Comparison of ENCODE assay signal across 7 cellular contexts in the genomic region with DNA sequence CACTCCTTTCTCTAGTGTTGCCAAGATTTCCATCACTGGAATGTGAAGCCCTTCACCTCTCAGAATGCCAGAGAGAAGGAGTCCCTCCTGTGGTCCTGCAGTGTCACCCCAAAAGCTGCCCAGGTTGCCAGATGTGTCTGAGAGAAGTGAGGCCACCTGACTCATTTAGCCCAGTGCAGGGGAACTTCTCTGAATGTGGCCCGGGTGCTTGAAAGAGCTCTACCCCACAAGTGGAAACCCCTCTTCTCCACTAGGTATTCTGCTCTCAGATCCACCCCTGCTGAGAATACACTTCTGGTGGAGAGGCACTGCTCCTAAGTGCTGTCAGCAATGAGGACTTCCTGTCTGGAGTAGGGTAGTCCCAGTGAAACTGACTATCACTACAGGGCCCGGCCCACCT.
DNase-seq lines count a peak whose midpoint lies in the region; ATAC-seq, FAIRE-seq and TF ChIP-seq lines count a peak whose summit lies in the region.
"Not testable (repeated sequence)": the region's sequence is repeated elsewhere in the genome, so short reads cannot be mapped to it uniquely, and the experiment has no call there.

No MANE protein-coding gene starts in this region.

- CTCF ChIA-PET in activated CD8-positive, alpha-beta T cell treated with anti-CD3 and anti-CD28 coated beads for 36 hours (lab: Charles Lee); K562 (lab: Yijun Ruan, JAX; ENCODE audit: low intra/inter-chr PET ratio): not testable (repeated sequence)

- not testable (repeated sequence) for H3K79me2 ChIP-seq in OCI-LY3 (ENCODE audit: low read length); K562 (ENCODE audit: control insufficient read depth, insufficient read depth, low read length)

- not testable (repeated sequence) for DNase-seq in activated CD8-positive, alpha-beta T cell treated with anti-CD3 and anti-CD28 coated beads for 36 hours; K562 (ENCODE audit: extremely low read depth in 1 of 4, low spot score in 3 of 4); stimulated activated effector memory CD8-positive, alpha-beta T cell treated with anti-CD3 and anti-CD28 coated beads, Interleukin-12 subunit alpha, Interleukin-12 subunit beta, amount 100 ng/mL, for 72 hours (ENCODE audit: low spot score in 2 of 2); stimulated activated naive CD8-positive, alpha-beta T cell treated with anti-CD3 and anti-CD28 coated beads, Interleukin-15, Interleukin-2, amounts not matched to agents 100 U/mL and 50 U/mL, for 24 hours

- not testable (repeated sequence) for H3K9me3 Mint-ChIP-seq in activated CD8-positive, alpha-beta T cell treated with anti-CD3 and anti-CD28 coated beads for 36 hours; activated T-helper 17 cell treated with anti-CD3 and anti-CD28 coated beads, Interleukin-2, amount 50 U/mL, for 72 hours; stimulated activated effector memory CD8-positive, alpha-beta T cell treated with anti-CD3 and anti-CD28 coated beads, Interleukin-12 subunit alpha, Interleukin-12 subunit beta, amount 100 ng/mL, for 72 hours

- not testable (repeated sequence) for TF ChIP-seq CTCF in OCI-LY3 (IDR thresholded peaks at IDR 0.05; ENCODE audit: low read depth, low read length); activated CD8-positive, alpha-beta T cell treated with anti-CD3 and anti-CD28 coated beads for 36 hours (IDR thresholded peaks at IDR 0.05); K562 (IDR thresholded peaks at IDR 0.05 in 2 of 3, conservative IDR thresholded peaks at IDR 0.05 in 1 of 3; ENCODE audit: insufficient read depth in 2 of 3, low read depth in 1 of 3, low read length in 3 of 3)

- TF ChIP-seq RAD21 in K562 (CRISPR knock-in tag; conservative IDR thresholded peaks at IDR 0.05 in 1 of 2, IDR thresholded peaks at IDR 0.05 in 1 of 2), result not testable (repeated sequence)

- not testable (repeated sequence) for H3K36me3 Mint-ChIP-seq in activated CD8-positive, alpha-beta T cell treated with anti-CD3 and anti-CD28 coated beads for 36 hours (ENCODE audit: low read depth); activated T-helper 17 cell treated with anti-CD3 and anti-CD28 coated beads, Interleukin-2, amount 50 U/mL, for 72 hours (ENCODE audit: low read depth); stimulated activated effector memory CD8-positive, alpha-beta T cell treated with anti-CD3 and anti-CD28 coated beads, Interleukin-12 subunit alpha, Interleukin-12 subunit beta, amount 100 ng/mL, for 72 hours

- H2AFZ ChIP-seq in OCI-LY3 (ENCODE audit: low read depth, low read length); K562 (ENCODE audit: low read depth, low read length): not testable (repeated sequence)

- BruUV-seq in K562 (replicated peaks; lab: Mats Ljungman, UMichigan), result not testable (repeated sequence)

- H3K9me1 ChIP-seq in K562 (ENCODE audit: control insufficient read depth, insufficient read depth, low read length), result not testable (repeated sequence)

- ATAC-seq in activated CD4-positive, CD25-positive, alpha-beta regulatory T cell treated with anti-CD3 and anti-CD28 coated beads, Interleukin-2, amount 50 U/mL, for 24 hours, result peak; percentile 13 to 15
- ATAC-seq in activated CD8-positive, alpha-beta T cell treated with anti-CD3 and anti-CD28 coated beads for 36 hours, result peak; percentile 50
- peak; percentile 39 for ATAC-seq in activated T-helper 17 cell treated with anti-CD3 and anti-CD28 coated beads, Interleukin-2, amount 50 U/mL, for 72 hours (replicated peaks)
- ATAC-seq in K562, result peak; percentile 25; the same call in 1 of the 3 replicates
- ATAC-seq in stimulated activated effector memory CD8-positive, alpha-beta T cell treated with anti-CD3 and anti-CD28 coated beads, Interleukin-12 subunit alpha, Interleukin-12 subunit beta, amount 100 ng/mL, for 72 hours, result peak; percentile 53
- peak; percentile 60 for ATAC-seq in stimulated activated naive CD8-positive, alpha-beta T cell treated with anti-CD3 and anti-CD28 coated beads, Interleukin-15, Interleukin-2, amounts not matched to agents 100 U/mL and 50 U/mL, for 24 hours

- H3K9ac ChIP-seq in OCI-LY3 (ENCODE audit: low read length); K562 (ENCODE audit: insufficient read depth in 1 of 2, low read depth in 2 of 2, low read length in 2 of 2): not testable (repeated sequence)

- intact Hi-C loops in activated CD8-positive, alpha-beta T cell treated with anti-CD3 and anti-CD28 coated beads for 36 hours (cut with micrococcal nuclease); K562 (cut with micrococcal nuclease): not testable (repeated sequence)

- not testable (repeated sequence) for H3K4me2 ChIP-seq in OCI-LY3 (ENCODE audit: low read length); K562 (ENCODE audit: insufficient read depth, low read length)

- not testable (repeated sequence) for H3K4me1 Mint-ChIP-seq in activated CD8-positive, alpha-beta T cell treated with anti-CD3 and anti-CD28 coated beads for 36 hours (ENCODE audit: low read depth); activated T-helper 17 cell treated with anti-CD3 and anti-CD28 coated beads, Interleukin-2, amount 50 U/mL, for 72 hours; stimulated activated effector memory CD8-positive, alpha-beta T cell treated with anti-CD3 and anti-CD28 coated beads, Interleukin-12 subunit alpha, Interleukin-12 subunit beta, amount 100 ng/mL, for 72 hours

- 22% methylated on average over 1 of the region's 2 CpGs for WGBS in K562 (ENCODE audit: insufficient coverage, low coverage, missing lambda C conversion rate)

- not testable (repeated sequence) for H3K27me3 ChIP-seq in OCI-LY3 (ENCODE audit: low read depth, low read length); K562 (ENCODE audit: control insufficient read depth in 2 of 2, insufficient read depth in 2 of 2, low read length in 2 of 2)

- in situ Hi-C loops in K562 (cut with MboI), result not testable (repeated sequence)

- not testable (repeated sequence) for H4K20me1 ChIP-seq in OCI-LY3 (ENCODE audit: insufficient read depth, low read length); K562 (replicated peaks; ENCODE audit: control insufficient read depth, insufficient read depth, low read length)

- not testable (repeated sequence) for TF ChIP-seq EP300 in K562 (IDR thresholded peaks at IDR 0.05; ENCODE audit: low read length)

- H3K9me3 ChIP-seq in OCI-LY3 (ENCODE audit: insufficient read depth, low read length); K562 (replicated peaks; ENCODE audit: control insufficient read depth, insufficient read depth, low read depth, low read length): not testable (repeated sequence)

- H3K4me1 ChIP-seq in OCI-LY3 (ENCODE audit: low read length), result peaks cover 20% of the 10 kb centered on the region
- not testable (repeated sequence) for H3K4me1 ChIP-seq in K562 (replicated peaks in 1 of 2; ENCODE audit: control insufficient read depth in 2 of 2, insufficient read depth in 2 of 2, low read length in 2 of 2)

- not testable (repeated sequence) for FAIRE-seq in K562 (lab: Jason Lieb, UNC)

- H3K27ac Mint-ChIP-seq in activated CD8-positive, alpha-beta T cell treated with anti-CD3 and anti-CD28 coated beads for 36 hours; activated T-helper 17 cell treated with anti-CD3 and anti-CD28 coated beads, Interleukin-2, amount 50 U/mL, for 72 hours; stimulated activated effector memory CD8-positive, alpha-beta T cell treated with anti-CD3 and anti-CD28 coated beads, Interleukin-12 subunit alpha, Interleukin-12 subunit beta, amount 100 ng/mL, for 72 hours: not testable (repeated sequence)

- H3K27me3 Mint-ChIP-seq in activated CD8-positive, alpha-beta T cell treated with anti-CD3 and anti-CD28 coated beads for 36 hours; activated T-helper 17 cell treated with anti-CD3 and anti-CD28 coated beads, Interleukin-2, amount 50 U/mL, for 72 hours: not testable (repeated sequence)

- H3K4me3 ChIP-seq in OCI-LY3 (ENCODE audit: low read length); K562: not testable (repeated sequence)

- H3K36me3 ChIP-seq in OCI-LY3 (replicated peaks; ENCODE audit: low read depth, low read length); K562 (ENCODE audit: control insufficient read depth, insufficient read depth, low read length): not testable (repeated sequence)

- not testable (repeated sequence) for TF ChIP-seq POLR2A in K562 (conservative IDR thresholded peaks at IDR 0.05)

- H3K27ac ChIP-seq in OCI-LY3 (ENCODE audit: low read length), result peak overlapping the region; percentile 41; the same call in 1 of the 2 replicates
- H3K27ac ChIP-seq in K562 (ENCODE audit: extremely low read depth, low read depth, low read length), result not testable (repeated sequence)

- POLR2A ChIA-PET in activated CD8-positive, alpha-beta T cell treated with anti-CD3 and anti-CD28 coated beads for 36 hours (lab: Charles Lee); K562 (lab: Yijun Ruan, JAX): not testable (repeated sequence)

- not testable (repeated sequence) for H3K4me3 Mint-ChIP-seq in activated CD8-positive, alpha-beta T cell treated with anti-CD3 and anti-CD28 coated beads for 36 hours; activated T-helper 17 cell treated with anti-CD3 and anti-CD28 coated beads, Interleukin-2, amount 50 U/mL, for 72 hours; stimulated activated effector memory CD8-positive, alpha-beta T cell treated with anti-CD3 and anti-CD28 coated beads, Interleukin-12 subunit alpha, Interleukin-12 subunit beta, amount 100 ng/mL, for 72 hours
